ENCODE assay signal across 1 cellular context in genomic region chr6:31806470-31807272, GRCh38.
TF ChIP-seq lines count a peak whose summit lies in the region.

Gene LSM2 (minus strand): TSS chr6:31806966. CDS start chr6:31806757, 209 bp downstream.

TF ChIP-seq in K562, 482 proteins besides CTCF, POLR2A, EP300 and RAD21 (continued from another document and continues in another):
- TF ChIP-seq ELF1 (tag; IDR thresholded peaks at IDR 0.05): peak; percentile 85
- peak; percentile 90; the same call in 1 of the 2 replicates for TF ChIP-seq CBFB (CRISPR knock-in tag; IDR thresholded peaks at IDR 0.05)
- TF ChIP-seq ZNF584 (CRISPR knock-in tag; IDR thresholded peaks at IDR 0.05; ENCODE audit: low read depth): no peak
- no peak for TF ChIP-seq POU5F1 (IDR thresholded peaks at IDR 0.05; ENCODE audit: borderline replicate concordance, low read depth, low read length, partially characterized antibody)
- no peak for TF ChIP-seq CHD1 (IDR thresholded peaks at IDR 0.05; ENCODE audit: low read length)
- 0 out of 2 replicates have a peak, but pooled peaks have one; percentile 82 for TF ChIP-seq RHOXF2B (CRISPR knock-in tag; conservative IDR thresholded peaks at IDR 0.05)
- peak; percentile 13; the same call in 1 of the 2 replicates for TF ChIP-seq ZNF239 (CRISPR knock-in tag; IDR thresholded peaks at IDR 0.05)
- TF ChIP-seq ZNF655 (CRISPR knock-in tag; IDR thresholded peaks at IDR 0.05): no peak
- TF ChIP-seq, protein P1, sequence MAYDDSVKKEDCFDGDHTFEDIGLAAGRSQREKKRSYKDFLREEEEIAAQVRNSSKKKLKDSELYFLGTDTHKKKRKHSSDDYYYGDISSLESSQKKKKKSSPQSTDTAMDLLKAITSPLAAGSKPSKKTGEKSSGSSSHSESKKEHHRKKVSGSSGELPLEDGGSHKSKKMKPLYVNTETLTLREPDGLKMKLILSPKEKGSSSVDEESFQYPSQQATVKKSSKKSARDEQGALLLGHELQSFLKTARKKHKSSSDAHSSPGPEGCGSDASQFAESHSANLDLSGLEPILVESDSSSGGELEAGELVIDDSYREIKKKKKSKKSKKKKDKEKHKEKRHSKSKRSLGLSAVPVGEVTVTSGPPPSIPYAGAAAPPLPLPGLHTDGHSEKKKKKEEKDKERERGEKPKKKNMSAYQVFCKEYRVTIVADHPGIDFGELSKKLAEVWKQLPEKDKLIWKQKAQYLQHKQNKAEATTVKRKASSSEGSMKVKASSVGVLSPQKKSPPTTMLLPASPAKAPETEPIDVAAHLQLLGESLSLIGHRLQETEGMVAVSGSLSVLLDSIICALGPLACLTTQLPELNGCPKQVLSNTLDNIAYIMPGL (CRISPR knock-in tag; IDR thresholded peaks at IDR 0.05): peak; percentile 98
- peak in 1 of 2 experiments; percentile 39; a peak in 2 of 4 replicates for TF ChIP-seq ARNT (IDR thresholded peaks at IDR 0.05)
- peak; percentile 83; the same call in 1 of the 2 replicates for TF ChIP-seq PHB (CRISPR knock-in tag; IDR thresholded peaks at IDR 0.05)
- TF ChIP-seq FOXO4 (CRISPR knock-in tag; IDR thresholded peaks at IDR 0.05): no peak
- TF ChIP-seq ZNF507 (tag; conservative IDR thresholded peaks at IDR 0.05): no peak
- TF ChIP-seq ZNF740 (CRISPR knock-in tag; IDR thresholded peaks at IDR 0.05): 0 out of 2 replicates have a peak, but pooled peaks have one; percentile 61
- TF ChIP-seq ZNF740 (tag; IDR thresholded peaks at IDR 0.05): no peak
- TF ChIP-seq CHD4 (IDR thresholded peaks at IDR 0.05; ENCODE audit: insufficient read depth, insufficient replicate concordance, low read depth, low read length, poor library complexity, severe bottlenecking): peak; percentile 84
- TF ChIP-seq SMARCA4 (IDR thresholded peaks at IDR 0.05): peak; percentile 25; the same call in 1 of the 2 replicates
- TF ChIP-seq, protein P2, sequence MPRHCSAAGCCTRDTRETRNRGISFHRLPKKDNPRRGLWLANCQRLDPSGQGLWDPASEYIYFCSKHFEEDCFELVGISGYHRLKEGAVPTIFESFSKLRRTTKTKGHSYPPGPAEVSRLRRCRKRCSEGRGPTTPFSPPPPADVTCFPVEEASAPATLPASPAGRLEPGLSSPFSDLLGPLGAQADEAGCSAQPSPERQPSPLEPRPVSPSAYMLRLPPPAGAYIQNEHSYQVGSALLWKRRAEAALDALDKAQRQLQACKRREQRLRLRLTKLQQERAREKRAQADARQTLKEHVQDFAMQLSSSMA (CRISPR knock-in tag; IDR thresholded peaks at IDR 0.05): 0 out of 2 replicates have a peak, but pooled peaks have one; percentile 71
- no peak for TF ChIP-seq FOXM1 (IDR thresholded peaks at IDR 0.05; ENCODE audit: low read depth)
- TF ChIP-seq FOXM1 (CRISPR knock-in tag; IDR thresholded peaks at IDR 0.05; ENCODE audit: low read depth): peak; percentile 49; the same call in 1 of the 2 replicates
- TF ChIP-seq MAFF (IDR thresholded peaks at IDR 0.05; ENCODE audit: low read length): peak; percentile 20; the same call in 1 of the 2 replicates
- TF ChIP-seq HSF4 (CRISPR knock-in tag; IDR thresholded peaks at IDR 0.05; ENCODE audit: borderline replicate concordance): no peak
- TF ChIP-seq ZNF165 (CRISPR knock-in tag; IDR thresholded peaks at IDR 0.05; ENCODE audit: borderline replicate concordance): no peak
- peak; percentile 49; the same call in 1 of the 2 replicates for TF ChIP-seq ZBED1 (IDR thresholded peaks at IDR 0.05)
- TF ChIP-seq NONO (IDR thresholded peaks at IDR 0.05; ENCODE audit: low read depth in 2 of 2, low read length in 1 of 2): peak in 1 of 2 experiments; percentile 44; a peak in 1 of 4 replicates
- peak; percentile 96 for TF ChIP-seq CREB1 (IDR thresholded peaks at IDR 0.05)
- peak; percentile 98 for TF ChIP-seq CREB1 (CRISPR knock-in tag; IDR thresholded peaks at IDR 0.05)
- TF ChIP-seq POLR3G (IDR thresholded peaks at IDR 0.05; ENCODE audit: extremely low read depth, insufficient read length, insufficient replicate concordance): no peak
- TF ChIP-seq KAT2B (IDR thresholded peaks at IDR 0.05; ENCODE audit: low read depth, low read length): peak; percentile 67
- TF ChIP-seq ZNF184 (CRISPR knock-in tag; IDR thresholded peaks at IDR 0.05): no peak
- peak; percentile 83 for TF ChIP-seq ZNF766 (CRISPR knock-in tag; conservative IDR thresholded peaks at IDR 0.05)
- 0 out of 2 replicates have a peak, but pooled peaks have one; percentile 13 for TF ChIP-seq DMBX1 (CRISPR knock-in tag; IDR thresholded peaks at IDR 0.05; ENCODE audit: borderline replicate concordance)
- peak; percentile 92; the same call in 1 of the 2 replicates for TF ChIP-seq POLR2AphosphoS2 (IDR thresholded peaks at IDR 0.05; ENCODE audit: low read length)
- no peak for TF ChIP-seq SNRNP70 (optimal IDR thresholded peaks at IDR 0.05; ENCODE audit: low read depth, low read length)
- no peak for TF ChIP-seq ZNF347 (CRISPR knock-in tag; IDR thresholded peaks at IDR 0.05; ENCODE audit: low read depth)
- no peak for TF ChIP-seq FOXA1 (IDR thresholded peaks at IDR 0.05; ENCODE audit: borderline replicate concordance)
- no peak for TF ChIP-seq SRSF1 (IDR thresholded peaks at IDR 0.05; ENCODE audit: low read depth, low read length)
- no peak for TF ChIP-seq GTF2A2 (tag; IDR thresholded peaks at IDR 0.05)
- TF ChIP-seq KLF13 (tag; IDR thresholded peaks at IDR 0.05; ENCODE audit: borderline replicate concordance, low read depth): peak; percentile 70
- TF ChIP-seq MTA3 (IDR thresholded peaks at IDR 0.05; ENCODE audit: borderline replicate concordance): peak; percentile 97
- no peak for TF ChIP-seq ZNF696 (CRISPR knock-in tag; conservative IDR thresholded peaks at IDR 0.05)
- TF ChIP-seq SIX5 (IDR thresholded peaks at IDR 0.05; ENCODE audit: borderline replicate concordance in 1 of 2, insufficient read depth in 1 of 2, low read depth in 1 of 2, low read length in 2 of 2): no peak; a peak in 1 of 4 replicates
- peak; percentile 92 for TF ChIP-seq CC2D1A (IDR thresholded peaks at IDR 0.05)
- peak; percentile 74 for TF ChIP-seq SETDB1 (IDR thresholded peaks at IDR 0.05; ENCODE audit: low read length)
- TF ChIP-seq, protein P3, sequence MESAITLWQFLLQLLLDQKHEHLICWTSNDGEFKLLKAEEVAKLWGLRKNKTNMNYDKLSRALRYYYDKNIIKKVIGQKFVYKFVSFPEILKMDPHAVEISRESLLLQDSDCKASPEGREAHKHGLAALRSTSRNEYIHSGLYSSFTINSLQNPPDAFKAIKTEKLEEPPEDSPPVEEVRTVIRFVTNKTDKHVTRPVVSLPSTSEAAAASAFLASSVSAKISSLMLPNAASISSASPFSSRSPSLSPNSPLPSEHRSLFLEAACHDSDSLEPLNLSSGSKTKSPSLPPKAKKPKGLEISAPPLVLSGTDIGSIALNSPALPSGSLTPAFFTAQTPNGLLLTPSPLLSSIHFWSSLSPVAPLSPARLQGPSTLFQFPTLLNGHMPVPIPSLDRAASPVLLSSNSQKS (CRISPR knock-in tag; IDR thresholded peaks at IDR 0.05): peak; percentile 71; the same call in 1 of the 2 replicates
- TF ChIP-seq NFRKB (IDR thresholded peaks at IDR 0.05; ENCODE audit: low read depth): no peak; the same call in 1 of the 2 replicates
- TF ChIP-seq SMARCC2 (IDR thresholded peaks at IDR 0.05; ENCODE audit: low read depth): peak; percentile 64
- TF ChIP-seq, protein P4, sequence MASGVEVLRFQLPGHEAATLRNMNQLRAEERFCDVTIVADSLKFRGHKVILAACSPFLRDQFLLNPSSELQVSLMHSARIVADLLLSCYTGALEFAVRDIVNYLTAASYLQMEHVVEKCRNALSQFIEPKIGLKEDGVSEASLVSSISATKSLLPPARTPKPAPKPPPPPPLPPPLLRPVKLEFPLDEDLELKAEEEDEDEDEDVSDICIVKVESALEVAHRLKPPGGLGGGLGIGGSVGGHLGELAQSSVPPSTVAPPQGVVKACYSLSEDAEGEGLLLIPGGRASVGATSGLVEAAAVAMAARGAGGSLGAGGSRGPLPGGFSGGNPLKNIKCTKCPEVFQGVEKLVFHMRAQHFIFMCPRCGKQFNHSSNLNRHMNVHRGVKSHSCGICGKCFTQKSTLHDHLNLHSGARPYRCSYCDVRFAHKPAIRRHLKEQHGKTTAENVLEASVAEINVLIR (CRISPR knock-in tag; IDR thresholded peaks at IDR 0.05): peak; percentile 95
- 0 out of 2 replicates have a peak, but pooled peaks have one; percentile 61 for TF ChIP-seq ZNF174 (CRISPR knock-in tag; IDR thresholded peaks at IDR 0.05)
- TF ChIP-seq ZNF785 (CRISPR knock-in tag; IDR thresholded peaks at IDR 0.05): no peak
- TF ChIP-seq JUND (IDR thresholded peaks at IDR 0.05; ENCODE audit: borderline replicate concordance, low read depth, low read length): peak; percentile 58
- TF ChIP-seq JUND (tag; IDR thresholded peaks at IDR 0.05; ENCODE audit: borderline replicate concordance, low read depth, low read length): peak; percentile 72; the same call in 1 of the 3 replicates
- TF ChIP-seq ILK (tag; IDR thresholded peaks at IDR 0.05; ENCODE audit: borderline replicate concordance, low read depth): no peak
- TF ChIP-seq, protein P5, sequence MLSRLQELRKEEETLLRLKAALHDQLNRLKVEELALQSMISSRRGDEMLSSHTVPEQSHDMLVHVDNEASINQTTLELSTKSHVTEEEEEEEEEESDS (CRISPR knock-in tag; IDR thresholded peaks at IDR 0.05): no peak
- TF ChIP-seq HCFC1 (IDR thresholded peaks at IDR 0.05; ENCODE audit: low read depth, low read length): peak; percentile 69
- TF ChIP-seq HIVEP1 (CRISPR knock-in tag; IDR thresholded peaks at IDR 0.05): no peak
- peak; percentile 27; the same call in 1 of the 2 replicates for TF ChIP-seq MBD2 (IDR thresholded peaks at IDR 0.05; ENCODE audit: borderline replicate concordance, low read depth)
- TF ChIP-seq SMC3 (conservative IDR thresholded peaks at IDR 0.05; ENCODE audit: insufficient read depth, low read depth, low read length): no peak
- no peak for TF ChIP-seq TGIF2 (CRISPR knock-in tag; IDR thresholded peaks at IDR 0.05)
- TF ChIP-seq TRIM24 (IDR thresholded peaks at IDR 0.05): peak in 1 of 2 experiments; percentile 33; a peak in 1 of 4 replicates
- TF ChIP-seq, protein P6, sequence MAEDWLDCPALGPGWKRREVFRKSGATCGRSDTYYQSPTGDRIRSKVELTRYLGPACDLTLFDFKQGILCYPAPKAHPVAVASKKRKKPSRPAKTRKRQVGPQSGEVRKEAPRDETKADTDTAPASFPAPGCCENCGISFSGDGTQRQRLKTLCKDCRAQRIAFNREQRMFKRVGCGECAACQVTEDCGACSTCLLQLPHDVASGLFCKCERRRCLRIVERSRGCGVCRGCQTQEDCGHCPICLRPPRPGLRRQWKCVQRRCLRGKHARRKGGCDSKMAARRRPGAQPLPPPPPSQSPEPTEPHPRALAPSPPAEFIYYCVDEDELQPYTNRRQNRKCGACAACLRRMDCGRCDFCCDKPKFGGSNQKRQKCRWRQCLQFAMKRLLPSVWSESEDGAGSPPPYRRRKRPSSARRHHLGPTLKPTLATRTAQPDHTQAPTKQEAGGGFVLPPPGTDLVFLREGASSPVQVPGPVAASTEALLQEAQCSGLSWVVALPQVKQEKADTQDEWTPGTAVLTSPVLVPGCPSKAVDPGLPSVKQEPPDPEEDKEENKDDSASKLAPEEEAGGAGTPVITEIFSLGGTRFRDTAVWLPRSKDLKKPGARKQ (CRISPR knock-in tag; IDR thresholded peaks at IDR 0.05): no peak
- TF ChIP-seq L3MBTL2 (IDR thresholded peaks at IDR 0.05): peak; percentile 87
- TF ChIP-seq DNMT1 (IDR thresholded peaks at IDR 0.05): peak; percentile 80; the same call in 1 of the 2 replicates
- TF ChIP-seq ERF (CRISPR knock-in tag; IDR thresholded peaks at IDR 0.05): peak; percentile 10; the same call in 1 of the 2 replicates
- no peak for TF ChIP-seq MCM3 (IDR thresholded peaks at IDR 0.05)
- TF ChIP-seq GABPB2 (CRISPR knock-in tag; conservative IDR thresholded peaks at IDR 0.05): peak; percentile 80; the same call in 1 of the 2 replicates
- TF ChIP-seq ZBTB17 (CRISPR knock-in tag; IDR thresholded peaks at IDR 0.05): peak; percentile 88; the same call in 1 of the 2 replicates
- TF ChIP-seq CCNT2 (IDR thresholded peaks at IDR 0.05; ENCODE audit: borderline replicate concordance, extremely low read depth, insufficient read length, low read depth, low read length): peak; percentile 98
- TF ChIP-seq TBP (optimal IDR thresholded peaks at IDR 0.05; ENCODE audit: low read depth, low read length): peak; percentile 89
- TF ChIP-seq E2F3 (CRISPR knock-in tag; IDR thresholded peaks at IDR 0.05): peak; percentile 83
- TF ChIP-seq, protein P7, sequence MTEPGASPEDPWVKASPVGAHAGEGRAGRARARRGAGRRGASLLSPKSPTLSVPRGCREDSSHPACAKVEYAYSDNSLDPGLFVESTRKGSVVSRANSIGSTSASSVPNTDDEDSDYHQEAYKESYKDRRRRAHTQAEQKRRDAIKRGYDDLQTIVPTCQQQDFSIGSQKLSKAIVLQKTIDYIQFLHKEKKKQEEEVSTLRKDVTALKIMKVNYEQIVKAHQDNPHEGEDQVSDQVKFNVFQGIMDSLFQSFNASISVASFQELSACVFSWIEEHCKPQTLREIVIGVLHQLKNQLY (CRISPR knock-in tag; conservative IDR thresholded peaks at IDR 0.05): peak in 1 of 2 experiments; percentile 83; a peak in 1 of 4 replicates
